ENCODE assay signal across 9 cellular contexts in genomic region chr22:21000987-21001600, GRCh38. TPM values are rescaled to one million over a fixed set of nuclear protein-coding genes. Genes with fewer than 3 reads are reported as not detected.
A peak's percentile ranks its signal among the peaks of the same experiment; 100 is the strongest.
DNase-seq lines count a peak whose midpoint lies in the region; ATAC-seq and TF ChIP-seq lines count a peak whose summit lies in the region.
"Had no signal": no experiment of that assay in that cellular context is flagged by ENCODE, and none has a peak within 500 bp of the region (broad histone marks: within the 10 kb centered on the region; RNA-seq: fewer than 3 reads in every experiment).

No MANE protein-coding gene starts in this region.

- no peak for TF ChIP-seq POLR2A in adrenal gland (IDR thresholded peaks at IDR 0.05)

- peaks cover 36% of the 10 kb centered on the region for H3K4me1 ChIP-seq in DND-41 (ENCODE audit: insufficient read depth, low read length)
- H3K4me1 ChIP-seq in adrenal gland (replicated peaks in 1 of 2) = peaks cover 23 to 28% of the 10 kb centered on the region in 2 donors
- H3K4me1 ChIP-seq in tibial artery = peaks cover 10 to 37% (median 32%) of the 10 kb centered on the region in 4 donors

- ATAC-seq in DND-41 (ENCODE audit: insufficient read depth, low read depth) (no peak; the same call in 2 of the 3 replicates), HG02970 (IDR thresholded peaks at IDR 0.05; ENCODE audit: low FRiP score, unreplicated experiment) (peak; percentile 5)

- DNase-seq in DND-41 (peak; percentile 36), adrenal gland (peak in 2 of 7 donors; percentile 27 to 45), kidney tubule cell (ENCODE audit: low spot score) (peak; percentile 11), tibial artery (peak in 1 of 2 donors; percentile 41), middle frontal gyrus (ENCODE audit: extremely low spot score, low spot score) (no peak)
- DNase-seq in stimulated activated naive CD4-positive, alpha-beta T cell treated with Interleukin-2 at 50 U/mL for 16 hours (lab: John Stamatoyannopoulos, UW) = no peak
- DNase-seq in central memory CD4-positive, alpha-beta T cell = no peak

- peak overlapping the region; percentile 100 for H3K4me2 ChIP-seq in DND-41 (ENCODE audit: insufficient read depth, low read length)

- H3K36me3 ChIP-seq in DND-41 (ENCODE audit: insufficient read depth, low read length) (peaks cover 52% of the 10 kb centered on the region), adrenal gland (replicated peaks in 1 of 2) (peaks cover 0 to 18% of the 10 kb centered on the region in 2 donors), tibial artery (peaks cover 0 to 40% (median 38%) of the 10 kb centered on the region in 3 donors)

- peak overlapping the region; percentile 84 to 99 for H3K4me3 ChIP-seq in DND-41 (ENCODE audit: low read depth in 1 of 2, low read length in 2 of 2)
- H3K4me3 ChIP-seq in adrenal gland = peak overlapping the region; percentile 33 to 88 (median 68)
- H3K4me3 ChIP-seq in tibial artery = peak overlapping the region; percentile 71 to 74

- TF ChIP-seq CTCF in DND-41 (IDR thresholded peaks at IDR 0.05; ENCODE audit: borderline replicate concordance, extremely low read depth, low read length, poor library complexity, severe bottlenecking) (no peak), adrenal gland (IDR thresholded peaks at IDR 0.05) (no peak), tibial artery (IDR thresholded peaks at IDR 0.05) (no peak)

- peak overlapping the region; percentile 89 for H2AFZ ChIP-seq in DND-41 (ENCODE audit: low read depth, low read length)

- H3K27me3 ChIP-seq in DND-41 (ENCODE audit: insufficient read depth, low read length, poor library complexity) (no peaks in the 10 kb centered on the region), adrenal gland (no peaks in the 10 kb centered on the region), tibial artery (no peaks in the 10 kb centered on the region)

- peaks cover 26% of the 10 kb centered on the region for H4K20me1 ChIP-seq in DND-41 (ENCODE audit: insufficient read depth, low read length)

- H3K27ac ChIP-seq in DND-41 (ENCODE audit: low read length) = peak overlapping the region; percentile 95
- peak overlapping the region; percentile 94 to 100 (median 97) for H3K27ac ChIP-seq in adrenal gland
- H3K27ac ChIP-seq in tibial artery = peak overlapping the region; percentile 97

- peak overlapping the region; percentile 93 for H3K9ac ChIP-seq in DND-41 (ENCODE audit: low read depth, low read length)

- WGBS in adrenal gland, 4 donors = 0 to 2% (median 1%) methylated on average over 1 to 26 of the region's 26 CpGs; no CpG with 5 or more reads in 1 of the 4 donors

- peaks cover 40% of the 10 kb centered on the region for H3K79me2 ChIP-seq in DND-41 (ENCODE audit: insufficient read depth, low read length)

- intact Hi-C loops in adrenal gland (cut with DNase I) = no loop called here
- intact Hi-C loops in tibial artery (cut with DNase I; ENCODE audit: low total_unique reads) = no loop called here

- H3K9me3 ChIP-seq in DND-41 (ENCODE audit: insufficient read depth, low read length, severe bottlenecking) = no peaks in the 10 kb centered on the region
- H3K9me3 ChIP-seq in adrenal gland (replicated peaks in 1 of 3) = no peaks in the 10 kb centered on the region
- H3K9me3 ChIP-seq in tibial artery = no peaks in the 10 kb centered on the region

RNA-seq across cellular contexts. Expression of gene THAP7, which starts 0.8 kb away (rescaled TPM):
- total RNA-seq in adrenal gland = 10 to 100 TPM; 32.4 to 63.3 (median 48.6) TPM
- 100 to 1,000 TPM in 2 of 3 donors, 10 to 100 TPM in 1; 15.7 to 189 (median 115) TPM for polyA plus RNA-seq in adrenal gland

RNA-seq across cellular contexts. Expression of gene P2RX6, which starts 13.9 kb away (rescaled TPM):
- 1 to 10 TPM; 1.7 to 8.9 (median 4.4) TPM for total RNA-seq in adrenal gland
- polyA plus RNA-seq in adrenal gland = 10 to 100 TPM in 1 of 3 donors, 1 to 10 TPM in 2; 2.2 to 10.3 (median 4.2) TPM

RNA-seq across cellular contexts. Expression of gene LZTR1, which starts 19.0 kb away (rescaled TPM):
- total RNA-seq in adrenal gland = 10 to 100 TPM; 38.7 to 76.3 (median 55.8) TPM
- polyA plus RNA-seq in adrenal gland = 100 to 1,000 TPM in 1 of 3 donors, 10 to 100 TPM in 2; 32.6 to 100 (median 62.1) TPM

RNA-seq across cellular contexts. Expression of gene SLC7A4, which starts 31.3 kb away (rescaled TPM):
- 1 to 10 TPM in 7 of 8 donors, under 1 TPM in 1; 0.90 to 7.2 (median 4.0) TPM for total RNA-seq in adrenal gland
- 1 to 10 TPM in 1 of 3 donors, under 1 TPM in 2; 0.73 to 3.2 (median 0.94) TPM for polyA plus RNA-seq in adrenal gland

RNA-seq across cellular contexts. Expression of gene AIFM3, which starts 34.0 kb away (rescaled TPM):
- 1 to 10 TPM in 6 of 8 donors, under 1 TPM in 2; 0.72 to 5.0 (median 2.2) TPM for total RNA-seq in adrenal gland
- 1 to 10 TPM in 2 of 3 donors, under 1 TPM in 1; 0.37 to 9.1 (median 6.1) TPM for polyA plus RNA-seq in adrenal gland
- total RNA-seq: LHCN-M2 had no signal

Comparison
In these comparisons a context has a peak if more than half of its experiments do, and no peak if none do; other contexts are left out.
1. DNase-seq: peak in DND-41 (single experiment) and kidney tubule cell (single experiment); none in stimulated activated naive CD4-positive, alpha-beta T cell treated with Interleukin-2 at 50 U/mL for 16 hours (single experiment), middle frontal gyrus (single experiment) and central memory CD4-positive, alpha-beta T cell (single experiment).
2. Peak in every context shown above with its lines, with median percentiles within 50 percentile points of each other: H3K27ac ChIP-seq and H3K4me3 ChIP-seq.